In the genomic region with DNA sequence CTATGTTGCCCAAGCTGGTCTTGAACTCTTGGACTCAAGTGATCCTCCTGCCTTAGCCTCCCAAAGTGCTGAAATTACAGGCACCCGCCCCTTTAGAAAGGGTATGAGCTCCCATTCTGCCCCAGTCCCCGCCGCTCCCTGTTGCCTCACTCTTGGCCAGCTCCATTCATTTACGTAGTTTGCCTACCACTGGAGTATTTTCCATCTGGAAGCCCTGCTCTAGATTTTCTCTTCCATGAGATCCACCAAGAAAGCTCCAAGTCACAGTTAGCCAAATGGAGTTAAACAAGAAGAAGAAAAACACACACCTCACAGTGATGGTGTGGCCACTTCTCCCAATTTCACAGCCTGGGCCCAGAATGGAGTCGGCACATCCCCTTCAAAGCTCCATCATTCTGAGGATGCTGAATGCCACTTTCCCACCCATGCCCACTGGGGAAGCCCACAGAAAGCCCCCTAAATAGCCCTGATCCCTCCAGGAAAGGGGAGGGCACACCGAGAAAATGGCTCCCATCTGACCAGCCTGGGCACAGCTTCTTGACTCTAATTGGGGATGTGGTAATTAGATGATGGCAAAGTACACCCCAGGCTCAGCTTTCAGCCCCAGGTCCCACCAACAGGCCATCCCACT, we compare ENCODE assay signal across 1 cellular context.
TF ChIP-seq lines count a peak whose summit lies in the region.

No MANE protein-coding gene starts in this region.

TF ChIP-seq in HEK293, 187 proteins besides CTCF, POLR2A, EP300 and RAD21 (continued from another document):
- TF ChIP-seq, protein P1, sequence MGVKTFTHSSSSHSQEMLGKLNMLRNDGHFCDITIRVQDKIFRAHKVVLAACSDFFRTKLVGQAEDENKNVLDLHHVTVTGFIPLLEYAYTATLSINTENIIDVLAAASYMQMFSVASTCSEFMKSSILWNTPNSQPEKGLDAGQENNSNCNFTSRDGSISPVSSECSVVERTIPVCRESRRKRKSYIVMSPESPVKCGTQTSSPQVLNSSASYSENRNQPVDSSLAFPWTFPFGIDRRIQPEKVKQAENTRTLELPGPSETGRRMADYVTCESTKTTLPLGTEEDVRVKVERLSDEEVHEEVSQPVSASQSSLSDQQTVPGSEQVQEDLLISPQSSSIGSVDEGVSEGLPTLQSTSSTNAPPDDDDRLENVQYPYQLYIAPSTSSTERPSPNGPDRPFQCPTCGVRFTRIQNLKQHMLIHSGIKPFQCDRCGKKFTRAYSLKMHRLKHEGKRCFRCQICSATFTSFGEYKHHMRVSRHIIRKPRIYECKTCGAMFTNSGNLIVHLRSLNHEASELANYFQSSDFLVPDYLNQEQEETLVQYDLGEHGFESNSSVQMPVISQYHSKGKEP (tag by site-specific recombination; IDR thresholded peaks at IDR 0.05): 0 out of 2 replicates have a peak, but pooled peaks have one; percentile 18
- TF ChIP-seq ZBTB1 (tag by site-specific recombination; IDR thresholded peaks at IDR 0.05) (no peak), ZNF747 (tag by site-specific recombination; IDR thresholded peaks at IDR 0.05) (no peak), EGR2 (tag by site-specific recombination; IDR thresholded peaks at IDR 0.05; ENCODE audit: low read depth) (no peak), ZSCAN30 (tag by site-specific recombination; IDR thresholded peaks at IDR 0.05) (no peak), ZNF426 (tag by site-specific recombination; IDR thresholded peaks at IDR 0.05) (no peak), ZFP69B (tag by site-specific recombination; IDR thresholded peaks at IDR 0.05) (0 out of 2 replicates have a peak, but pooled peaks have one; percentile 52), ZBTB20 (tag by site-specific recombination; IDR thresholded peaks at IDR 0.05) (no peak), ZNF629 (tag by site-specific recombination; IDR thresholded peaks at IDR 0.05) (peak; percentile 54; the same call in 1 of the 2 replicates), MZF1 (tag by site-specific recombination; IDR thresholded peaks at IDR 0.05; ENCODE audit: borderline replicate concordance) (peak; percentile 81; the same call in 1 of the 2 replicates)
- TF ChIP-seq, protein P2, sequence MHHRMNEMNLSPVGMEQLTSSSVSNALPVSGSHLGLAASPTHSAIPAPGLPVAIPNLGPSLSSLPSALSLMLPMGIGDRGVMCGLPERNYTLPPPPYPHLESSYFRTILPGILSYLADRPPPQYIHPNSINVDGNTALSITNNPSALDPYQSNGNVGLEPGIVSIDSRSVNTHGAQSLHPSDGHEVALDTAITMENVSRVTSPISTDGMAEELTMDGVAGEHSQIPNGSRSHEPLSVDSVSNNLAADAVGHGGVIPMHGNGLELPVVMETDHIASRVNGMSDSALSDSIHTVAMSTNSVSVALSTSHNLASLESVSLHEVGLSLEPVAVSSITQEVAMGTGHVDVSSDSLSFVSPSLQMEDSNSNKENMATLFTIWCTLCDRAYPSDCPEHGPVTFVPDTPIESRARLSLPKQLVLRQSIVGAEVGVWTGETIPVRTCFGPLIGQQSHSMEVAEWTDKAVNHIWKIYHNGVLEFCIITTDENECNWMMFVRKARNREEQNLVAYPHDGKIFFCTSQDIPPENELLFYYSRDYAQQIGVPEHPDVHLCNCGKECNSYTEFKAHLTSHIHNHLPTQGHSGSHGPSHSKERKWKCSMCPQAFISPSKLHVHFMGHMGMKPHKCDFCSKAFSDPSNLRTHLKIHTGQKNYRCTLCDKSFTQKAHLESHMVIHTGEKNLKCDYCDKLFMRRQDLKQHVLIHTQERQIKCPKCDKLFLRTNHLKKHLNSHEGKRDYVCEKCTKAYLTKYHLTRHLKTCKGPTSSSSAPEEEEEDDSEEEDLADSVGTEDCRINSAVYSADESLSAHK (tag by site-specific recombination; IDR thresholded peaks at IDR 0.05): no peak
- TF ChIP-seq, protein P3, sequence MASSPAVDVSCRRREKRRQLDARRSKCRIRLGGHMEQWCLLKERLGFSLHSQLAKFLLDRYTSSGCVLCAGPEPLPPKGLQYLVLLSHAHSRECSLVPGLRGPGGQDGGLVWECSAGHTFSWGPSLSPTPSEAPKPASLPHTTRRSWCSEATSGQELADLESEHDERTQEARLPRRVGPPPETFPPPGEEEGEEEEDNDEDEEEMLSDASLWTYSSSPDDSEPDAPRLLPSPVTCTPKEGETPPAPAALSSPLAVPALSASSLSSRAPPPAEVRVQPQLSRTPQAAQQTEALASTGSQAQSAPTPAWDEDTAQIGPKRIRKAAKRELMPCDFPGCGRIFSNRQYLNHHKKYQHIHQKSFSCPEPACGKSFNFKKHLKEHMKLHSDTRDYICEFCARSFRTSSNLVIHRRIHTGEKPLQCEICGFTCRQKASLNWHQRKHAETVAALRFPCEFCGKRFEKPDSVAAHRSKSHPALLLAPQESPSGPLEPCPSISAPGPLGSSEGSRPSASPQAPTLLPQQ (tag by site-specific recombination; IDR thresholded peaks at IDR 0.05): peak; percentile 74
